Comparison of ENCODE assay signal across 15 cellular contexts in genomic region chr17:31825961-31826691, GRCh38. TPM values are rescaled to one million over a fixed set of nuclear protein-coding genes. Genes with fewer than 3 reads are reported as not detected.
A peak's percentile ranks its signal among the peaks of the same experiment; 100 is the strongest.
DNase-seq lines count a peak whose midpoint lies in the region; ATAC-seq and TF ChIP-seq lines count a peak whose summit lies in the region.
"Had no signal": no experiment of that assay in that cellular context is flagged by ENCODE, and none has a peak within 500 bp of the region (broad histone marks: within the 10 kb centered on the region; RNA-seq: fewer than 3 reads in every experiment).

No MANE protein-coding gene starts in this region.

- intact Hi-C loops in MCF 10A (cut with micrococcal nuclease): loop anchor here (5.0 kb wide), 1 partner anchor 269 kb away; no protein-coding TSS in a partner anchor

- DNase-seq in MG63: peak; percentile 97
- peak; percentile 85 for DNase-seq in MCF 10A (ENCODE audit: unreplicated experiment)
- DNase-seq in left lobe of liver (ENCODE audit: low spot score): peak; percentile 55
- DNase-seq in NOMO-1 (lab: John Stamatoyannopoulos, UW; ENCODE audit: unreplicated experiment in 2 of 2): no peak
- no peak for DNase-seq in OCI-M1 (lab: John Stamatoyannopoulos, UW)
- DNase-seq: activated CD4-positive, alpha-beta T cell treated with anti-CD3 and anti-CD28 coated beads, Interleukin-2, amount 50 U/mL, for 48 hours; activated gamma-delta T cell; GDM1; NCI-H1930; T1000 had no signal

- TF ChIP-seq CTCF in MCF 10A (IDR thresholded peaks at IDR 0.05; ENCODE audit: unreplicated experiment): no peak

- peak overlapping the region in 6 of 11 experiments; percentile 15 to 50 (median 39); a peak in 7 of 22 replicates for H3K4me2 ChIP-seq in BLaER1 treated with 17β-estradiol and CSF1 and Interleukin-3, amounts not matched to agents 10 nM and 100 nM

- H3K27ac Mint-ChIP-seq in MCF 10A (ENCODE audit: low read depth, unreplicated experiment): peak overlapping the region; percentile 86
- H3K27ac Mint-ChIP-seq: brain had no signal

- no peaks in the 10 kb centered on the region for H3K27me3 ChIP-seq in BLaER1 treated with 17β-estradiol and CSF1 and Interleukin-3, amounts not matched to agents 10 nM and 100 nM
- H3K27me3 ChIP-seq in MG63: no peaks in the 10 kb centered on the region

- CTCF ChIA-PET in MCF 10A (lab: Yijun Ruan, JAX): interaction anchor here (1.1 to 2.8 kb wide), 3 partner anchors 16 to 327 kb away, joined by 3 to 17 read pairs (median 4); no protein-coding TSS in a partner anchor

- peak; percentile 92 for ATAC-seq in left lobe of liver
- ATAC-seq in HG03432 (IDR thresholded peaks at IDR 0.05; ENCODE audit: unreplicated experiment): no peak
- ATAC-seq in GM19467 (IDR thresholded peaks at IDR 0.05; ENCODE audit: unreplicated experiment): no peak

- no peaks in the 10 kb centered on the region for H3K9me3 Mint-ChIP-seq in MCF 10A (ENCODE audit: unreplicated experiment)
- H3K9me3 Mint-ChIP-seq: brain had no signal

- H3K4me3 Mint-ChIP-seq in MCF 10A (ENCODE audit: unreplicated experiment): no peak overlapping the region
- H3K4me3 Mint-ChIP-seq: brain had no signal

- no peaks in the 10 kb centered on the region for H3K36me3 ChIP-seq in BLaER1 treated with 17β-estradiol and CSF1 and Interleukin-3, amounts not matched to agents 10 nM and 100 nM
- no peaks in the 10 kb centered on the region for H3K36me3 ChIP-seq in MG63
- H3K36me3 ChIP-seq: HAP-1 had no signal

- no peak overlapping the region for H3K27ac ChIP-seq in BLaER1 treated with 17β-estradiol and CSF1 and Interleukin-3, amounts not matched to agents 10 nM and 100 nM

- H3K4me3 ChIP-seq in BLaER1 treated with 17β-estradiol and CSF1 and Interleukin-3, amounts not matched to agents 10 nM and 100 nM: no peak overlapping the region
- no peak overlapping the region for H3K4me3 ChIP-seq in MG63
- H3K4me3 ChIP-seq: HAP-1 had no signal

- H3K4me1 Mint-ChIP-seq in MCF 10A (ENCODE audit: insufficient read depth, unreplicated experiment): peaks cover 17% of the 10 kb centered on the region
- H3K4me1 Mint-ChIP-seq: brain had no signal

- H3K27me3 Mint-ChIP-seq in MCF 10A (ENCODE audit: insufficient read depth, unreplicated experiment): no peaks in the 10 kb centered on the region

- no peaks in the 10 kb centered on the region for H3K9me3 ChIP-seq in BLaER1 treated with 17β-estradiol and CSF1 and Interleukin-3, amounts not matched to agents 10 nM and 100 nM (replicated peaks in 1 of 11)
- no peaks in the 10 kb centered on the region for H3K9me3 ChIP-seq in MG63
- H3K9me3 ChIP-seq: HAP-1 had no signal

- H3K36me3 Mint-ChIP-seq in MCF 10A (ENCODE audit: insufficient read depth, unreplicated experiment): no peaks in the 10 kb centered on the region
- H3K36me3 Mint-ChIP-seq: brain had no signal

- BruUV-seq in MCF 10A (replicated peaks; lab: Mats Ljungman, UMichigan): no TSS peak

- no peaks in the 10 kb centered on the region for H4K20me1 ChIP-seq in BLaER1 treated with 17β-estradiol and CSF1 and Interleukin-3, amounts not matched to agents 10 nM and 100 nM

- peaks cover 0 to 12% (median 8%) of the 10 kb centered on the region in 10 experiments; a peak in 8 of 20 replicates for H3K4me1 ChIP-seq in BLaER1 treated with 17β-estradiol and CSF1 and Interleukin-3, amounts not matched to agents 10 nM and 100 nM

- no peak overlapping the region for H3K9ac ChIP-seq in BLaER1 treated with 17β-estradiol and CSF1 and Interleukin-3, amounts not matched to agents 10 nM and 100 nM

- POLR2A ChIA-PET in MCF 10A (lab: Yijun Ruan, JAX): interaction anchor here (0.5 to 2.1 kb wide), 5 partner anchors 242 to 339 kb away, joined by 3 to 4 read pairs (median 3); no protein-coding TSS in a partner anchor

RNA-seq across cellular contexts. Expression of gene COPRS, which starts 32.9 kb away (rescaled TPM):
- 589 and 616 TPM in 2 replicates for total RNA-seq in MG63 (2014; rRNA removed; shearing (Covaris generic); ENCODE audit: low replicate concordance)
- total RNA-seq in MCF 10A (2022): 41.2 and 46.8 TPM in 2 replicates
- 20.4 TPM for total RNA-seq in left lobe of liver

Comparison
In these comparisons a context has a peak if more than half of its experiments do, and no peak if none do; other contexts are left out.
1. DNase-seq: peak in MG63 (single experiment), MCF 10A (single experiment) and left lobe of liver (single experiment); none in NOMO-1 (0 of 2) and OCI-M1 (single experiment).
2. RNA of gene COPRS, which starts 32.9 kb away (total RNA-seq): 589 to 616 TPM in MG63; 41.2 to 46.8 TPM in MCF 10A and 20.4 TPM in left lobe of liver (single experiment); every median in the first group is over 10 times any median in the second.